ENCODE assay signal across 8 cellular contexts in the genomic region with DNA sequence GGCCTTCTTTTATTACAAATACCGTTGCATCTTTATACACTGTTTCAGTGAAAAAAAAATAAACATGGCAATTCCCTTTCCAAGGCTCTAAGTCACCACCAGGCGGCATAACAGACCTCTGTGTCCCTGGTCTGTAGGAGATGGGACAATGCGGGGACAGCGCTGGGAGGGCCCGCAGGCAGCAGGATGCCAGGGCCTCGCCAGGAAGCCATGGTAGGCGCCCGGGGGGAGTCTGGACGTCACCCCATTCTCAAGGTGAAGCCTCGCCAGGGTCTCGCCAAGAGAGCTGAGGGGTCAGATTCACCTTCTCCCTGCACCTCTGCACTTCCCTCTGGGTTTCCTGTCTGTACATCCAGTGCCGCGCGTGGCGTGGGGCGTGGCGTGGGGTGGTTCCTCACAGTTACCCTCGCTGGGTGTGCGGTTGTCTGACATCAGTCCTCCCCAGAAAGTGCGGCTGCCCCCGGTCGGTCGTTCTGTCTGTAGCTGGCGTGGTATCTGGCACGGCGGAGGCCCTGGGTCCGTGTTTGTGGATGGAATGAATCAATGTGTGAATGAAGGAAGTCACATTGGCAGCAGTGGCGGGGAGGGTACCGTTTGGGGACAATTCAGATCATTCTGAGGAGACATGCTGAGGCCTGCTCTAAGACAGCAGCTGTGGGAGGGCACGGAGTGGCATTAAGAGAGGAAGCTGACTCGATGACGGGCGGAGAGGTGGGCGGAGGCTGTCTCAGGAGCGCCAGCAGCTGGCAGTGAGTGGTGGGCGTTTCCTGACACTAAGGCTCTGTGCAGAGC. TPM values are rescaled to one million over a fixed set of nuclear protein-coding genes. Genes with fewer than 3 reads are reported as not detected.
DNase-seq lines count a peak whose midpoint lies in the region; TF ChIP-seq lines count a peak whose summit lies in the region.

No MANE protein-coding gene starts in this region.

- peak overlapping the region; percentile 31 for H3K4me3 Mint-ChIP-seq in neural crest cell

- no peak overlapping the region for H3K4me3 ChIP-seq in HUES64 (ENCODE audit: low read length)
- H3K4me3 ChIP-seq in subcutaneous abdominal adipose tissue (ENCODE audit: low read depth in 1 of 5, low read length in 5 of 5): peak overlapping the region in 3 of 5 donors; percentile 25 to 54 (median 39)

- DNase-seq in GM10266 (ENCODE audit: extremely low spot score) (peak; percentile 69), OCI-M1 (lab: John Stamatoyannopoulos, UW) (peak; percentile 85), fibroblast of gingiva (ENCODE audit: low read depth) (peak; percentile 72), neural crest cell (ENCODE audit: low read depth, low spot score) (no peak), amniotic stem cell (lab: John Stamatoyannopoulos, UW) (no peak)
- DNase-seq in activated T-cell treated with anti-CD3 and anti-CD28 coated beads, Interleukin-2, amount 50 U/mL, for 1 hour: peak; percentile 88

- H3K9me3 ChIP-seq in HUES64 (ENCODE audit: insufficient read depth, low read depth, low read length) (no peaks in the 10 kb centered on the region), subcutaneous abdominal adipose tissue (ENCODE audit: control insufficient read depth in 5 of 5, low read length in 5 of 5) (no peaks in the 10 kb centered on the region)

- 74% methylated on average over 36 of the region's 36 CpGs for WGBS in HUES64

- H3K4me1 Mint-ChIP-seq in neural crest cell: peaks cover 58% of the 10 kb centered on the region

- peak; percentile 72 for TF ChIP-seq CTCF in GM10266 (IDR thresholded peaks at IDR 0.05; ENCODE audit: control insufficient read depth, insufficient read depth, low read depth, missing control alignments)
- peak; percentile 67 for TF ChIP-seq CTCF in neural crest cell (conservative IDR thresholded peaks at IDR 0.05)

- no peaks in the 10 kb centered on the region for H3K27me3 Mint-ChIP-seq in neural crest cell (ENCODE audit: low read depth)

- no peaks in the 10 kb centered on the region for H3K36me3 ChIP-seq in HUES64 (ENCODE audit: insufficient read depth, low read length)
- no peaks in the 10 kb centered on the region for H3K36me3 ChIP-seq in subcutaneous abdominal adipose tissue (ENCODE audit: control insufficient read depth in 5 of 5, insufficient read depth in 5 of 5, low read length in 5 of 5)

- 0 out of 2 replicates have a peak overlapping the region, but pooled peaks have one; percentile 11 for H3K27ac ChIP-seq in HUES64 (ENCODE audit: low read depth, low read length)
- peak overlapping the region; percentile 81 for H3K27ac ChIP-seq in subcutaneous abdominal adipose tissue (ENCODE audit: low read depth, low read length)

- H3K4me1 ChIP-seq in HUES64 (ENCODE audit: insufficient read depth, low read length) (peaks cover 39% of the 10 kb centered on the region), subcutaneous abdominal adipose tissue (ENCODE audit: control insufficient read depth in 5 of 5, insufficient read depth in 5 of 5, low read length in 5 of 5) (peaks cover 20 to 74% (median 63%) of the 10 kb centered on the region in 5 donors)

- no peaks in the 10 kb centered on the region for H3K36me3 Mint-ChIP-seq in neural crest cell (ENCODE audit: low read depth)

- H3K9ac ChIP-seq in HUES64 (ENCODE audit: low read depth, low read length) (no peak overlapping the region), subcutaneous abdominal adipose tissue (ENCODE audit: low read length in 5 of 5) (peak overlapping the region in 1 of 5 donors; percentile 21)

- H3K9me3 Mint-ChIP-seq in neural crest cell: no peaks in the 10 kb centered on the region

- peak overlapping the region; percentile 73 for H3K27ac Mint-ChIP-seq in neural crest cell (ENCODE audit: unreplicated experiment)

- H3K27me3 ChIP-seq in HUES64 (ENCODE audit: insufficient read depth, low read length) (no peaks in the 10 kb centered on the region), subcutaneous abdominal adipose tissue (ENCODE audit: control insufficient read depth in 5 of 5, insufficient read depth in 4 of 5, low read length in 5 of 5) (peaks cover 0 to 15% (median 5%) of the 10 kb centered on the region in 5 donors)

RNA-seq across cellular contexts. Expression of gene LRRFIP1, which starts 45.9 kb away (rescaled TPM):
- 45.2 TPM for polyA plus RNA-seq in HUES64 (2013, experiment 1 of 2)
- polyA plus RNA-seq in HUES64 (2013, experiment 2 of 2): 53.3 TPM
- total RNA-seq in neural crest cell: 37.1 and 38.5 TPM in 2 replicates

Comparison
In these comparisons a context has a peak if more than half of its experiments do, and no peak if none do; other contexts are left out.
1. DNase-seq: peak in GM10266 (single experiment), OCI-M1 (single experiment), activated T-cell treated with anti-CD3 and anti-CD28 coated beads, Interleukin-2, amount 50 U/mL, for 1 hour (single experiment) and fibroblast of gingiva (single experiment); none in neural crest cell (single experiment) and amniotic stem cell (single experiment).